ENCODE assay signal across 27 cellular contexts in the genomic region with DNA sequence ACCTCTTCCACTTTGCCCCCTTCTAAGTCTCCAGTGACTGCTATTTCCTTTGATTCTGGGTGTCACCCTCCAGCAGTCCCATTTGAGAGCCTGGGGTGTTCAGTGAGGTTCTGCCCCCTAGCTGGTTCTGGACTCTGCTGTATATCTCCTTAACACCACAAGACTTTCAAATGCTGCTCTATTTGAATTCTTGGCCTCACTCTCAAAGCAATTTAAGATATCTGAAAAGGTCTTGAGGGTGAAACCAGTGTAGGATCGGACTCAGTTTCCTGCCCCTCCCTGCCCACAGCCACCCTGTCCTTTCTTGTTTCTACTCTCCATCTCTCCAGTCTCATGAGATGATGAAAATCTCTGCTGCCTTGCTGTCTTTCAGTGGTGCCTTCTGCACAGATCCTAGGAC.
"Had no signal": no experiment of that assay in that cellular context is flagged by ENCODE, and none has a peak within 500 bp of the region (broad histone marks: within the 10 kb centered on the region; RNA-seq: fewer than 3 reads in every experiment).

No MANE protein-coding gene starts in this region.

- DNase-seq: dermis blood vessel endothelial cell; dorsolateral prefrontal cortex; effector CD4-positive, alpha-beta T cell; effector memory CD8-positive, alpha-beta T cell; endodermal cell; erythroblast; esophagus squamous epithelium; foreskin fibroblast; foreskin melanocyte; gastrocnemius medialis; glutamatergic neuron; head of caudate nucleus; heart right ventricle; hippocampal formation; left cardiac atrium; left lung; left ventricle myocardium superior; lower lobe of right lung; mesenchymal stem cell; mucosa of descending colon had no signal

- ATAC-seq: effector memory CD8-positive, alpha-beta T cell; esophagus mucosa; gastrocnemius medialis; heart right ventricle; left cardiac atrium; left lung; left ventricle myocardium superior; lower lobe of right lung; mucosa of descending colon had no signal

- H3K9me3 ChIP-seq: esophagus squamous epithelium, gastrocnemius medialis had no signal

- FAIRE-seq: colon, islet of Langerhans, keratinocyte had no signal

- H3K4me3 ChIP-seq: coronary artery, dorsolateral prefrontal cortex, esophagus squamous epithelium, gastrocnemius medialis, heart right ventricle, left lung, lower lobe of right lung, mucosa of descending colon had no signal

- H3K4me1 Mint-ChIP-seq: endodermal cell, mesothelial cell of epicardium had no signal

- H3K27me3 ChIP-seq: esophagus squamous epithelium, gastrocnemius medialis, left lung had no signal

- H3K36me3 ChIP-seq: esophagus squamous epithelium, gastrocnemius medialis, heart right ventricle, left lung, lower lobe of right lung had no signal

- H3K27ac ChIP-seq: coronary artery, dorsolateral prefrontal cortex, epithelial cell of prostate, esophagus squamous epithelium, gastrocnemius medialis, heart right ventricle, left lung, lower lobe of right lung had no signal

- H3K4me3 Mint-ChIP-seq: effector memory CD8-positive, alpha-beta T cell; endodermal cell; mesothelial cell of epicardium had no signal

- H3K36me3 Mint-ChIP-seq: mesothelial cell of epicardium had no signal

- H3K27ac Mint-ChIP-seq: effector memory CD8-positive, alpha-beta T cell; endodermal cell; mesothelial cell of epicardium had no signal

- H3K4me1 ChIP-seq: esophagus squamous epithelium, gastrocnemius medialis, heart right ventricle, left lung, lower lobe of right lung had no signal
